In the genomic region with DNA sequence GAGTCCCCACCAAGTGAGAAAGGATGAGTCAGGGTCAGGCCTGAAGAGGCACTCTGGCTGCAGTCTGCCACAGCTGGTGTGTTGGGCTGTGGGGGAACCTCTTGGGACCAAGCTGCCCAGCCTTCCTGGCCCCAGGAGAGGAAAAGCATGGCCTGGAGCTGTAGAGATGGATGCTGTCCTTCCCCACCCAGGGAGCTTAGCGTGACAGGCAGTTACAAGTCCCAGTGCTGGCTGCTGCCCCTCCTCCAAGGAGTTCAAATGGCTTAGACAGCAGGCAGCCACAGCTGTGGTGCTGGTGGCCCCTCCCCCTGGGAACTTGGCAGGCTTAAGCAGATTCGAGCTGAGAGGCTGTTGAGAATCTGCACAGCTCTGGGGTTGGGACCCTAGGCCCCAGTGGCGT, we compare ENCODE assay signal across 12 cellular contexts.
DNase-seq lines count a peak whose midpoint lies in the region; ATAC-seq and TF ChIP-seq lines count a peak whose summit lies in the region.
"Had no signal": no experiment of that assay in that cellular context is flagged by ENCODE, and none has a peak within 500 bp of the region (broad histone marks: within the 10 kb centered on the region; RNA-seq: fewer than 3 reads in every experiment).

No MANE protein-coding gene starts in this region.

- H3K4me3 Mint-ChIP-seq in mesothelial cell of epicardium = no peak overlapping the region
- H3K4me3 Mint-ChIP-seq: naive B cell had no signal

- no peaks in the 10 kb centered on the region for H3K36me3 ChIP-seq in BLaER1 treated with 17β-estradiol and CSF1 and Interleukin-3, amounts not matched to agents 10 nM and 100 nM

- peak overlapping the region; percentile 12 to 94 (median 84) for H3K4me2 ChIP-seq in BLaER1 treated with 17β-estradiol and CSF1 and Interleukin-3, amounts not matched to agents 10 nM and 100 nM
- H3K4me2 ChIP-seq: hepatocyte had no signal

- peak overlapping the region in 2 of 10 experiments; percentile 7 to 25; a peak in 2 of 20 replicates for H3K4me3 ChIP-seq in BLaER1 treated with 17β-estradiol and CSF1 and Interleukin-3, amounts not matched to agents 10 nM and 100 nM
- H3K4me3 ChIP-seq: hepatocyte had no signal

- H3K9me3 Mint-ChIP-seq in mesothelial cell of epicardium = peaks cover 31% of the 10 kb centered on the region

- no peaks in the 10 kb centered on the region for H3K27me3 ChIP-seq in BLaER1 treated with 17β-estradiol and CSF1 and Interleukin-3, amounts not matched to agents 10 nM and 100 nM
- H3K27me3 ChIP-seq: hepatocyte had no signal

- peaks cover 5 to 49% (median 38%) of the 10 kb centered on the region in 11 experiments; a peak in 17 of 22 replicates for H3K9me3 ChIP-seq in BLaER1 treated with 17β-estradiol and CSF1 and Interleukin-3, amounts not matched to agents 10 nM and 100 nM (replicated peaks in 1 of 11)

- TF ChIP-seq CTCF in mesothelial cell of epicardium (IDR thresholded peaks at IDR 0.05; ENCODE audit: unreplicated experiment) = no peak

- H3K9ac ChIP-seq in BLaER1 treated with 17β-estradiol and CSF1 and Interleukin-3, amounts not matched to agents 10 nM and 100 nM = peak overlapping the region in 5 of 11 experiments; percentile 41 to 67 (median 45); a peak in 5 of 22 replicates

- no peaks in the 10 kb centered on the region for H3K27me3 Mint-ChIP-seq in mesothelial cell of epicardium (ENCODE audit: low read depth)

- ATAC-seq in HG03460 (IDR thresholded peaks at IDR 0.05; ENCODE audit: unreplicated experiment) (no peak), HG03025 (IDR thresholded peaks at IDR 0.05; ENCODE audit: low FRiP score, unreplicated experiment) (no peak), GM21447 (IDR thresholded peaks at IDR 0.05; ENCODE audit: unreplicated experiment) (no peak)

- no peak overlapping the region for H3K27ac Mint-ChIP-seq in mesothelial cell of epicardium
- H3K27ac Mint-ChIP-seq: naive B cell had no signal

- DNase-seq in HT1080 (ENCODE audit: low read depth) (peak; percentile 21), astrocyte of the hippocampus (ENCODE audit: low read depth, low spot score) (peak; percentile 28), iris pigment epithelial cell (ENCODE audit: low read depth) (peak; percentile 50), mesothelial cell of epicardium (ENCODE audit: low spot score in 2 of 2, unreplicated experiment in 2 of 2) (no peak)
- DNase-seq: activated CD8-positive, alpha-beta memory T cell treated with anti-CD3 and anti-CD28 coated beads, Interleukin-2, amount 50 U/mL, for 4 hours; DMS79 treated with DMSO at 0.1 percent for 48 hours; naive B cell had no signal

- H4K20me1 ChIP-seq in BLaER1 treated with 17β-estradiol and CSF1 and Interleukin-3, amounts not matched to agents 10 nM and 100 nM = no peaks in the 10 kb centered on the region

- H3K4me1 ChIP-seq in BLaER1 treated with 17β-estradiol and CSF1 and Interleukin-3, amounts not matched to agents 10 nM and 100 nM = peaks cover 7 to 59% (median 50%) of the 10 kb centered on the region in 10 experiments; a peak in 19 of 20 replicates

- peaks cover 12% of the 10 kb centered on the region for H3K4me1 Mint-ChIP-seq in mesothelial cell of epicardium
- H3K4me1 Mint-ChIP-seq: naive B cell had no signal

- peak overlapping the region in 8 of 11 experiments; percentile 31 to 74 (median 63); a peak in 16 of 22 replicates for H3K27ac ChIP-seq in BLaER1 treated with 17β-estradiol and CSF1 and Interleukin-3, amounts not matched to agents 10 nM and 100 nM
- H3K27ac ChIP-seq: hepatocyte had no signal

- peaks cover 11% of the 10 kb centered on the region for H3K36me3 Mint-ChIP-seq in mesothelial cell of epicardium
- H3K36me3 Mint-ChIP-seq: naive B cell had no signal

Comparison
In these comparisons a context has a peak if more than half of its experiments do, and no peak if none do; other contexts are left out.
1. DNase-seq: peak in HT1080 (single experiment), astrocyte of the hippocampus (single experiment) and iris pigment epithelial cell (single experiment); none in mesothelial cell of epicardium (0 of 2).